Comparison of ENCODE assay signal across 38 cellular contexts in the genomic region with DNA sequence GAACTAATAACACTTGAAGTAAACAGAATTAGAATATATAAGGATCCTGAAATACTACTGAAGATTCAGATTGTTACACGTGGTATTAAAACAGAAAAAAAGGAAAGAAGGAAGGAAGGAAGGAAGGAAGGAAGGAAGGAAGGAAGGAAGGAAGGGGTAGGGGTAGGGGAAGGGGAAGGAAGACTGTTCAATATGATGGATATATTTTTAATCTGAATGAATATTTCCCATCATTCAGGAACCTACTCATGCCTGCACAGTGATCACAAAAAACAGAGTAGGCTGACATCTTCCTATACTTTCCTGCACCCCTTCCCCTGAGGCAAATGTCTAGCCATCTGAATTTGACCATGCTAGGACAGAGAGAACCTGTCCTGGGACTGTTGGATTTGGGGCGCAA.
"Had no signal": no experiment of that assay in that cellular context is flagged by ENCODE, and none has a peak within 500 bp of the region (broad histone marks: within the 10 kb centered on the region; RNA-seq: fewer than 3 reads in every experiment).

No MANE protein-coding gene starts in this region.

- H3K36me3 ChIP-seq: ascending aorta, cardiac muscle cell had no signal

- ATAC-seq: activated CD8-positive, alpha-beta T cell treated with anti-CD3 and anti-CD28 coated beads for 36 hours; activated naive CD8-positive, alpha-beta T cell treated with anti-CD3 and anti-CD28 coated beads, Interleukin-2, amount 50 U/mL, for 24 hours; activated T-cell treated with anti-CD3 and anti-CD28 coated beads, Interleukin-2, amount 50 U/mL, for 4 hours; activated T-cell treated with anti-CD3 and anti-CD28 coated beads, Interleukin-2, amount 50 U/mL, for 72 hours; activated T-helper 17 cell treated with anti-CD3 and anti-CD28 coated beads, Interleukin-2, amount 50 U/mL, for 72 hours had no signal

- H3K27ac Mint-ChIP-seq: activated B cell treated with CpG ODN at 0.5 μM for 24 hours; activated CD4-positive, alpha-beta memory T cell treated with anti-CD3 and anti-CD28 coated beads for 36 hours; activated CD4-positive, alpha-beta T cell treated with anti-CD3 and anti-CD28 coated beads, Interleukin-2, amount 10 ng/mL, durations not matched to agents 24 days and 14 days; activated CD8-positive, alpha-beta T cell treated with anti-CD3 and anti-CD28 coated beads for 36 hours; activated naive CD4-positive, alpha-beta T cell treated with anti-CD3 and anti-CD28 coated beads, Interleukin-2, amount 10 ng/mL, durations not matched to agents 7 days and 5 days; activated naive CD4-positive, alpha-beta T cell treated with anti-CD3 and anti-CD28 coated beads, Interleukin-2, amount 50 U/mL, for 24 hours; activated naive CD8-positive, alpha-beta T cell; activated naive CD8-positive, alpha-beta T cell treated with anti-CD3 and anti-CD28 coated beads, Interleukin-2, amount 10 ng/mL, durations not matched to agents 7 days and 5 days; activated naive CD8-positive, alpha-beta T cell treated with anti-CD3 and anti-CD28 coated beads, Interleukin-2, amount 50 U/mL, for 24 hours; activated T-cell treated with anti-CD3 and anti-CD28 coated beads, Interleukin-2, amount 50 U/mL, for 72 hours; activated T-helper 1 cell treated with anti-CD3 and anti-CD28 coated beads, Interleukin-12 subunit alpha, Interleukin-12 subunit beta, Interleukin-2, Interleukin-4 antibody, amounts not matched to agents 30 ng/mL and 10 ng/mL and 1 ng/mL, durations not matched to agents 14 hours and 24 hours and 36 hours; activated T-helper 17 cell treated with anti-CD3 and anti-CD28 coated beads, Interleukin-2, amount 50 U/mL, for 72 hours; brain; T-helper 1 cell treated with Interleukin-12 subunit alpha and Interleukin-12 subunit beta and Interleukin-4 antibody, amounts not matched to agents 30 μg/mL and 1 μg/mL, for 36 hours; T-helper 2 cell treated with Interferon-gamma antibody and Interleukin-4, amounts not matched to agents 5 μg/mL and 100 μg/mL, for 36 hours had no signal

- H3K4me1 Mint-ChIP-seq: activated B cell treated with CpG ODN at 0.5 μM for 24 hours; activated CD4-positive, alpha-beta T cell treated with anti-CD3 and anti-CD28 coated beads, Interleukin-2, amount 10 ng/mL, durations not matched to agents 24 days and 14 days; activated naive CD4-positive, alpha-beta T cell treated with anti-CD3 and anti-CD28 coated beads, Interleukin-2, amount 10 ng/mL, durations not matched to agents 7 days and 5 days; activated naive CD4-positive, alpha-beta T cell treated with anti-CD3 and anti-CD28 coated beads, Interleukin-2, amount 50 U/mL, for 24 hours; activated naive CD8-positive, alpha-beta T cell treated with anti-CD3 and anti-CD28 coated beads, Interleukin-2, amount 10 ng/mL, durations not matched to agents 7 days and 5 days; activated naive CD8-positive, alpha-beta T cell treated with anti-CD3 and anti-CD28 coated beads, Interleukin-2, amount 50 U/mL, for 24 hours; activated T-helper 17 cell treated with anti-CD3 and anti-CD28 coated beads, Interleukin-2, amount 50 U/mL, for 72 hours; central memory CD8-positive, alpha-beta T cell had no signal

- H3K27me3 Mint-ChIP-seq: activated B cell treated with CpG ODN at 0.5 μM for 24 hours; activated CD4-positive, alpha-beta memory T cell treated with anti-CD3 and anti-CD28 coated beads for 36 hours; activated CD4-positive, alpha-beta T cell treated with anti-CD3 and anti-CD28 coated beads, Interleukin-2, amount 10 ng/mL, durations not matched to agents 24 days and 14 days; activated CD8-positive, alpha-beta T cell treated with anti-CD3 and anti-CD28 coated beads for 36 hours; activated naive CD4-positive, alpha-beta T cell treated with anti-CD3 and anti-CD28 coated beads, Interleukin-2, amount 10 ng/mL, durations not matched to agents 7 days and 5 days; activated naive CD4-positive, alpha-beta T cell treated with anti-CD3 and anti-CD28 coated beads, Interleukin-2, amount 50 U/mL, for 24 hours; activated naive CD8-positive, alpha-beta T cell; activated naive CD8-positive, alpha-beta T cell treated with anti-CD3 and anti-CD28 coated beads, Interleukin-2, amount 10 ng/mL, durations not matched to agents 7 days and 5 days; activated naive CD8-positive, alpha-beta T cell treated with anti-CD3 and anti-CD28 coated beads, Interleukin-2, amount 50 U/mL, for 24 hours; activated T-helper 17 cell treated with anti-CD3 and anti-CD28 coated beads, Interleukin-2, amount 50 U/mL, for 72 hours; brain; central memory CD8-positive, alpha-beta T cell had no signal

- H3K4me3 ChIP-seq: ascending aorta, cardiac muscle cell had no signal

- FAIRE-seq: bronchial epithelial cell, TTC549 had no signal

- H3K9me3 ChIP-seq: ascending aorta had no signal

- H3K4me1 ChIP-seq: ascending aorta had no signal

- H3K27ac ChIP-seq: ascending aorta, cardiac muscle cell, VCaP had no signal

- H3K36me3 Mint-ChIP-seq: activated CD4-positive, alpha-beta memory T cell treated with anti-CD3 and anti-CD28 coated beads for 36 hours; activated naive CD4-positive, alpha-beta T cell treated with anti-CD3 and anti-CD28 coated beads, Interleukin-2, amount 10 ng/mL, durations not matched to agents 7 days and 5 days; activated naive CD4-positive, alpha-beta T cell treated with anti-CD3 and anti-CD28 coated beads, Interleukin-2, amount 50 U/mL, for 24 hours; activated naive CD8-positive, alpha-beta T cell; activated naive CD8-positive, alpha-beta T cell treated with anti-CD3 and anti-CD28 coated beads, Interleukin-2, amount 10 ng/mL, durations not matched to agents 7 days and 5 days had no signal

- H3K9me3 Mint-ChIP-seq: activated naive CD4-positive, alpha-beta T cell treated with anti-CD3 and anti-CD28 coated beads, Interleukin-2, amount 50 U/mL, for 24 hours had no signal

- H3K27me3 ChIP-seq: ascending aorta, cardiac muscle cell had no signal

- H3K4me3 Mint-ChIP-seq: activated B cell treated with CpG ODN at 0.5 μM for 24 hours; activated CD4-positive, alpha-beta memory T cell treated with anti-CD3 and anti-CD28 coated beads for 36 hours; activated CD4-positive, alpha-beta T cell treated with anti-CD3 and anti-CD28 coated beads, Interleukin-2, amount 10 ng/mL, durations not matched to agents 24 days and 14 days; activated CD8-positive, alpha-beta T cell treated with anti-CD3 and anti-CD28 coated beads for 36 hours; activated naive CD4-positive, alpha-beta T cell treated with anti-CD3 and anti-CD28 coated beads, Interleukin-2, amount 10 ng/mL, durations not matched to agents 7 days and 5 days; activated naive CD4-positive, alpha-beta T cell treated with anti-CD3 and anti-CD28 coated beads, Interleukin-2, amount 50 U/mL, for 24 hours; activated naive CD8-positive, alpha-beta T cell; activated naive CD8-positive, alpha-beta T cell treated with anti-CD3 and anti-CD28 coated beads, Interleukin-2, amount 10 ng/mL, durations not matched to agents 7 days and 5 days; activated naive CD8-positive, alpha-beta T cell treated with anti-CD3 and anti-CD28 coated beads, Interleukin-2, amount 50 U/mL, for 24 hours; activated T-cell treated with anti-CD3 and anti-CD28 coated beads, Interleukin-2, amount 50 U/mL, for 4 hours; activated T-cell treated with anti-CD3 and anti-CD28 coated beads, Interleukin-2, amount 50 U/mL, for 72 hours; activated T-helper 1 cell treated with anti-CD3 and anti-CD28 coated beads, Interleukin-12 subunit alpha, Interleukin-12 subunit beta, Interleukin-2, Interleukin-4 antibody, amounts not matched to agents 30 ng/mL and 10 ng/mL and 1 ng/mL, durations not matched to agents 14 hours and 24 hours and 36 hours; activated T-helper 17 cell treated with anti-CD3 and anti-CD28 coated beads, Interleukin-2, amount 50 U/mL, for 72 hours; brain; central memory CD8-positive, alpha-beta T cell; T-helper 1 cell treated with Interleukin-12 subunit alpha and Interleukin-12 subunit beta and Interleukin-4 antibody, amounts not matched to agents 30 μg/mL and 1 μg/mL, for 36 hours; T-helper 2 cell treated with Interferon-gamma antibody and Interleukin-4, amounts not matched to agents 5 μg/mL and 100 μg/mL, for 36 hours had no signal

- DNase-seq: activated B cell treated with CpG ODN at 0.5 μM for 24 hours; activated CD4-positive, alpha-beta memory T cell treated with anti-CD3 and anti-CD28 coated beads for 36 hours; activated CD4-positive, alpha-beta T cell treated with anti-CD3 and anti-CD28 coated beads for 4 hours; activated CD4-positive, alpha-beta T cell treated with anti-CD3 and anti-CD28 coated beads, Interleukin-2, amount 10 ng/mL, durations not matched to agents 24 days and 14 days; activated CD4-positive, alpha-beta T cell treated with anti-CD3 and anti-CD28 coated beads, Interleukin-2, amount 50 U/mL, for 1 hour; activated CD4-positive, alpha-beta T cell treated with anti-CD3 and anti-CD28 coated beads, Interleukin-2, amount 50 U/mL, for 4 hours; activated CD4-positive, CD25-positive, alpha-beta regulatory T cell treated with anti-CD3 and anti-CD28 coated beads, Interleukin-2, amount 50 U/mL, for 72 hours; activated CD8-positive, alpha-beta memory T cell treated with anti-CD3 and anti-CD28 coated beads, Interleukin-2, amount 50 U/mL, for 4 hours; activated CD8-positive, alpha-beta T cell treated with anti-CD3 and anti-CD28 coated beads for 36 hours; activated effector memory CD4-positive, alpha-beta T cell treated with anti-CD3 and anti-CD28 coated beads, Interleukin-2, amount 50 U/mL, for 16 hours; activated naive CD4-positive, alpha-beta T cell treated with anti-CD3 and anti-CD28 coated beads, Interleukin-2, amount 10 ng/mL, durations not matched to agents 7 days and 5 days; activated naive CD4-positive, alpha-beta T cell treated with Interleukin-2 at 50 U/mL for 16 hours; activated naive CD8-positive, alpha-beta T cell treated with anti-CD3 and anti-CD28 coated beads, Interleukin-2, amount 10 ng/mL, durations not matched to agents 7 days and 5 days; activated naive CD8-positive, alpha-beta T cell treated with anti-CD3 and anti-CD28 coated beads, Interleukin-2, amount 50 U/mL, for 24 hours; activated T-cell treated with anti-CD3 and anti-CD28 coated beads for 4 hours; activated T-cell treated with anti-CD3 and anti-CD28 coated beads, Interleukin-2, amount 50 U/mL, for 1 hour; activated T-cell treated with anti-CD3 and anti-CD28 coated beads, Interleukin-2, amount 50 U/mL, for 4 hours; activated T-cell treated with anti-CD3 and anti-CD28 coated beads, Interleukin-2, amount 50 U/mL, for 72 hours; amygdala; anterior cingulate cortex; caudate nucleus; cerebellar nuclear complex; T-helper 1 cell; T-helper 2 cell; T-helper 9 cell had no signal
